ENCODE assay signal across 8 cellular contexts in the genomic region with DNA sequence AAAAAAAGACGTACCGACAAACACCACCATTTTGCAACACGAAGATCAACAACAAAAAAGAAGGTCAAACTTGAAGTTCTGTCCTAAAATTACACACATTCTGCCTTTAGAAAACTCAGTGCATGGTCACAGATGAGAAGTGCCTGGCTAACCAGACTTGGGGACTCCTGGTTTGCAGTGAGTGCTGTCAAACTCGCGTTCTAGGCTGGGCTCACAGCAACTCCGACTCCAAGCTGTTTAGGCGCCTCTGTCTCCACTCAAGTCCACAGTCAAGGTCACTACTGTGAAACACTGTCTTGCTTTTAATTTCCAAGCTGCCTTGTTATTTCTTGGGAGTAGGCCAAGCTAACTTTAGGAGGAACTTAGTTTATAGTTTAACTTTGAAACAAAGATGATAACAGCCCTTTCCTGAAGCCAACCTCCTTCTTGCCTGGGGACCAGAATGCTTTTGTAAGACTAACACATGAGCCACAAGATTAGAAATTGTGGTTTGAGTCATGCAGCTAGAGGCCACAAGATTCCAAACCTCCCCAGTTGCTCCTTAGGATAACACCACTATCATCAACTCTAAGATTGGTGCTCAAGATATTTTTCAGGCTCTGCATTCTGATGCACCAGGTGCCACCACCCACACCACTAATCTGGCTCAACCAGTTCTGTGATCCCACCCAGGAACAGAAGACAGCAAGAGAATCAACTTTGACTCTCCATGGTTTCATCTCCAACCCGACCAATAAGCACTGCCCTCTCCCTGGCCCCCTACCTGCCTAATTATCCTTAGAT. TPM values are rescaled to one million over a fixed set of nuclear protein-coding genes. Genes with fewer than 3 reads are reported as not detected.
DNase-seq lines count a peak whose midpoint lies in the region; ATAC-seq, FAIRE-seq and TF ChIP-seq lines count a peak whose summit lies in the region.

No MANE protein-coding gene starts in this region.

- H3K14ac ChIP-seq in IMR-90 (replicated peaks; ENCODE audit: low read depth, low read length), result no peak overlapping the region

- in situ Hi-C loops in IMR-90 (cut with MboI; ENCODE audit: low sequenced_read_pairs), result no loop called here
- in situ Hi-C loops in GM12878 (cut with MboI), result no loop called here

- POLR2A ChIA-PET in IMR-90 (lab: Charles Lee; ENCODE audit: unreplicated experiment) (no interaction called here), GM12878 (lab: Charles Lee) (no interaction called here)

- intact Hi-C loops in IMR-90 (cut with micrococcal nuclease), result loop anchor here (5.0 kb wide), 2 partner anchors 208 to 393 kb away; partner anchors contain the start of gene PDGFA
- intact Hi-C loops in GM12878 (cut with micrococcal nuclease; ENCODE audit: unreplicated experiment), result loop anchor here (2.0 kb wide), 1 partner anchor 123 kb away; no protein-coding TSS in a partner anchor

- H3K36me3 ChIP-seq in IMR-90 (ENCODE audit: control insufficient read depth, insufficient read depth, low read length) (peaks cover 11% of the 10 kb centered on the region), GM12878 (ENCODE audit: control insufficient read depth in 2 of 2, insufficient read depth in 2 of 2, low read length in 1 of 2) (no peaks in the 10 kb centered on the region; a peak in 2 of 4 replicates), muscle layer of colon (ENCODE audit: insufficient read depth, low read length) (peaks cover 9% of the 10 kb centered on the region)

- no peak overlapping the region; the same call in 1 of the 2 replicates for H2BK120ac ChIP-seq in IMR-90 (ENCODE audit: low read depth, low read length)

- peak overlapping the region; percentile 49 for H2AFZ ChIP-seq in IMR-90 (replicated peaks; ENCODE audit: low read length, poor library complexity)
- no peak overlapping the region for H2AFZ ChIP-seq in GM12878 (ENCODE audit: control insufficient read depth, low read depth, low read length)

- H3K9me1 ChIP-seq in IMR-90 (ENCODE audit: insufficient read depth, low read length), result peaks cover 2% of the 10 kb centered on the region; the same call in 1 of the 2 replicates

- no peak overlapping the region for H2BK20ac ChIP-seq in IMR-90 (ENCODE audit: low read depth, low read length)

- RAD21 ChIA-PET in GM12878 (lab: Charles Lee; ENCODE audit: unreplicated experiment), result no interaction called here

- ATAC-seq in IMR-90 (ENCODE audit: low read depth) (peak; percentile 30), GM12878 (no peak)

- H3K4ac ChIP-seq in IMR-90 (ENCODE audit: low read depth, low read length), result peak overlapping the region; percentile 27; the same call in 1 of the 2 replicates

- TF ChIP-seq POLR2A in IMR-90 (IDR thresholded peaks at IDR 0.05; ENCODE audit: low read depth, low read length), result no peak
- no peak for TF ChIP-seq POLR2A in GM12878 (IDR thresholded peaks at IDR 0.05; ENCODE audit: low read depth, low read length)

- H3K4me1 ChIP-seq in IMR-90 (ENCODE audit: control insufficient read depth, insufficient read depth, low read length) (peaks cover 17% of the 10 kb centered on the region), GM12878 (ENCODE audit: control insufficient read depth, insufficient read depth, low read length) (peaks cover 11% of the 10 kb centered on the region), muscle layer of colon (ENCODE audit: insufficient read depth, low read length) (peaks cover 16% of the 10 kb centered on the region)

- TF ChIP-seq CTCF in C4-2B (conservative IDR thresholded peaks at IDR 0.05) (no peak), IMR-90 (conservative IDR thresholded peaks at IDR 0.05; ENCODE audit: low read depth, low read length) (no peak), GM12878 (IDR thresholded peaks at IDR 0.05 in 2 of 3, conservative IDR thresholded peaks at IDR 0.05 in 1 of 3; ENCODE audit: control insufficient read depth in 2 of 3, extremely low read depth in 1 of 3, insufficient read depth in 1 of 3, low read depth in 3 of 3, low read length in 3 of 3) (no peak)

- no peak overlapping the region for H3K4me3 ChIP-seq in IMR-90 (ENCODE audit: insufficient read depth, low read depth, low read length)
- peak overlapping the region; percentile 91 for H3K4me3 ChIP-seq in GM12878
- H3K4me3 ChIP-seq in muscle layer of colon (ENCODE audit: low read depth in 1 of 2, low read length in 2 of 2), result peak overlapping the region; percentile 58 to 82

- no peak for TF ChIP-seq EP300 in GM12878 (IDR thresholded peaks at IDR 0.05; ENCODE audit: borderline replicate concordance in 1 of 2, control insufficient read depth in 1 of 2, low read depth in 2 of 2, low read length in 2 of 2)

- H3K18ac ChIP-seq in IMR-90 (ENCODE audit: low read depth, low read length), result no peak overlapping the region

- no peak overlapping the region for H4K91ac ChIP-seq in IMR-90 (ENCODE audit: insufficient read depth, low read depth, low read length)

- peak overlapping the region; percentile 90 for H2AK9ac ChIP-seq in IMR-90 (replicated peaks; ENCODE audit: low read depth, low read length, poor library complexity)

- no peak overlapping the region for H2BK15ac ChIP-seq in IMR-90 (ENCODE audit: low read depth, low read length)

- H3K9me3 ChIP-seq in IMR-90 (ENCODE audit: control insufficient read depth, insufficient read depth, low read length), result peaks cover under 1% of the 10 kb centered on the region; the same call in 1 of the 2 replicates
- H3K9me3 ChIP-seq in GM12878 (replicated peaks; ENCODE audit: control insufficient read depth, insufficient read depth, low read length), result peaks cover 5% of the 10 kb centered on the region
- H3K9me3 ChIP-seq in muscle layer of colon (ENCODE audit: low read length), result no peaks in the 10 kb centered on the region

- peak overlapping the region; percentile 68 to 97; a peak in 3 of 4 replicates for H4K8ac ChIP-seq in IMR-90 (ENCODE audit: low read depth in 2 of 2, low read length in 2 of 2)

- SMC1A ChIA-PET in GM12878 (lab: Charles Lee; ENCODE audit: uncharacterized antibody, unreplicated experiment), result interaction anchor here (1.5 kb wide), 1 partner anchor 11 kb away, joined by 4 read pairs; no protein-coding TSS in a partner anchor

- DNase-seq in IMR-90, result peak; percentile 86
- DNase-seq in GM12878 (ENCODE audit: low read depth, low spot score), result no peak
- no peak for DNase-seq in NCI-H2227 treated with DMSO at 0.1 percent for 48 hours (lab: John Stamatoyannopoulos, UW)
- no peak for DNase-seq in GOT3 (lab: John Stamatoyannopoulos, UW)
- DNase-seq in stimulated activated naive CD4-positive, alpha-beta T cell treated with Interleukin-2 at 50 U/mL for 16 hours (lab: John Stamatoyannopoulos, UW), result no peak
- DNase-seq in nucleus accumbens (lab: John Stamatoyannopoulos, UW), result no peak

- BruUV-seq in IMR-90 (replicated peaks; lab: Mats Ljungman, UMichigan) (no TSS peak), GM12878 (replicated peaks; lab: Mats Ljungman, UMichigan) (TSS peak; percentile 65)

- H3K4me2 ChIP-seq in IMR-90 (ENCODE audit: low read depth, low read length), result peak overlapping the region; percentile 62
- H3K4me2 ChIP-seq in GM12878 (ENCODE audit: control insufficient read depth, insufficient read depth), result peak overlapping the region; percentile 96

- FAIRE-seq in GM12878 (lab: Jason Lieb, UNC), result no peak

- 100% methylated on average over 2 of the region's 8 CpGs; no CpG with 5 or more reads in 1 of the 2 experiments for WGBS in IMR-90 (ENCODE audit: extremely low coverage in 2 of 2, insufficient read length in 1 of 2), 2 experiments
- WGBS in GM12878 (ENCODE audit: insufficient coverage, insufficient replicate concordance, low lambda C conversion rate, missing lambda C conversion rate), result 84% methylated on average over 8 of the region's 8 CpGs

- H2BK5ac ChIP-seq in IMR-90 (ENCODE audit: low read depth, low read length, poor library complexity, severe bottlenecking), result peak overlapping the region; percentile 12

- H3K23ac ChIP-seq in IMR-90 (ENCODE audit: low read depth, low read length), result no peak overlapping the region

- CTCF ChIA-PET in IMR-90 (lab: Yijun Ruan, JAX) (no interaction called here), GM12878 (lab: Yijun Ruan, JAX) (interaction anchor here (1.2 kb wide), 1 partner anchor 147 kb away, joined by 3 read pairs; no protein-coding TSS in a partner anchor)

- H3K27ac ChIP-seq in C4-2B (peak overlapping the region; percentile 98), IMR-90 (ENCODE audit: insufficient read depth, low read length) (no peak overlapping the region), GM12878 (ENCODE audit: control insufficient read depth, insufficient read depth) (peak overlapping the region; percentile 83), muscle layer of colon (ENCODE audit: low read depth, low read length) (no peak overlapping the region)

- no peak overlapping the region for H3K56ac ChIP-seq in IMR-90 (ENCODE audit: extremely low read depth, insufficient read depth, low read length)

- TF ChIP-seq RAD21 in IMR-90 (IDR thresholded peaks at IDR 0.05; ENCODE audit: low read length), result no peak
- TF ChIP-seq RAD21 in GM12878 (IDR thresholded peaks at IDR 0.05; ENCODE audit: insufficient read depth, low read depth, low read length), result no peak

- H3K9ac ChIP-seq in IMR-90 (ENCODE audit: low read depth, low read length), result no peak overlapping the region
- peak overlapping the region; percentile 95 for H3K9ac ChIP-seq in GM12878 (ENCODE audit: control insufficient read depth, insufficient read depth, low read length)
- peak overlapping the region; percentile 50 for H3K9ac ChIP-seq in muscle layer of colon (ENCODE audit: low read length)

- peak overlapping the region; percentile 68 for H4K5ac ChIP-seq in IMR-90 (ENCODE audit: low read depth, low read length)

- dilution Hi-C loops in IMR-90 (cut with HindIII; ENCODE audit: low sequenced_read_pairs, unreplicated experiment), result no loop called here

- H3K27me3 ChIP-seq in IMR-90 (ENCODE audit: control insufficient read depth, insufficient read depth, low read length) (no peaks in the 10 kb centered on the region), GM12878 (replicated peaks in 1 of 2; ENCODE audit: control insufficient read depth in 2 of 2, insufficient read depth in 2 of 2, low read length in 1 of 2) (no peaks in the 10 kb centered on the region), muscle layer of colon (ENCODE audit: control insufficient read depth in 1 of 2, insufficient read depth in 2 of 2, low read length in 2 of 2) (no peaks in the 10 kb centered on the region)

- H2AK5ac ChIP-seq in IMR-90 (ENCODE audit: low read depth, low read length), result no peak overlapping the region

- peaks cover 19 to 45% of the 10 kb centered on the region in 2 experiments for H3K79me1 ChIP-seq in IMR-90 (ENCODE audit: low read depth in 1 of 2, low read length in 2 of 2)

- H4K20me1 ChIP-seq in IMR-90 (ENCODE audit: insufficient read depth, low read length) (peaks cover 3% of the 10 kb centered on the region), GM12878 (ENCODE audit: control insufficient read depth, insufficient read depth) (no peaks in the 10 kb centered on the region)

- peaks cover 26% of the 10 kb centered on the region for H3K79me2 ChIP-seq in GM12878 (ENCODE audit: control insufficient read depth, insufficient read depth, low read length)

RNA-seq across cellular contexts. Expression of gene DNAAF5, which starts 1.1 kb away (rescaled TPM):
- total RNA-seq in IMR-90 (2012; rRNA removed) (12.4 and 13.9 TPM in 2 replicates), GM12878 (2014; rRNA removed) (28.3 and 30.0 TPM in 2 replicates), GM12878 (2014; rRNA removed; fragmentation: Illumina TruSeq; extraction: Trizol) (7.0 and 7.5 TPM in 2 replicates), GM12878 (2021) (35.6 and 38.3 TPM in 2 replicates)
- polyA plus RNA-seq in IMR-90 (2012; rRNA removed) (32.6 and 36.1 TPM in 2 replicates), GM12878 (2011; rRNA removed) (5.0 and 10.6 TPM in 2 replicates), GM12878 (2014; fragmentation: Illumina TruSeq; extraction: Trizol) (7.2 and 10.1 TPM in 2 replicates), GM12878 (2014; fragmentation: Nextera tagmentation; extraction: Ambion mirVana) (1 to 10 TPM; 1.8 to 5.3 TPM), GM12878 (2014; rRNA removed) (21.0 and 28.7 TPM in 2 replicates), GM12878 (2016; fragmentation: Nextera tagmentation; extraction: Ambion mirVana) (1 to 10 TPM; 6.9 to 8.2 TPM)
- polyA plus RNA-seq in IMR-90 (2012; cell fraction: cytosol; rRNA removed), result 31.6 and 49.2 TPM in 2 replicates
- polyA plus RNA-seq in IMR-90 (2012; cell fraction: nucleus; rRNA removed; ENCODE audit: low replicate concordance), result 25.7 and 57.6 TPM in 2 replicates
- total RNA-seq in GM12878 (2013; cell fraction: nucleolus; rRNA removed), result 37.2 and 37.4 TPM in 2 replicates
- 10.0 TPM for polyA plus RNA-seq in GM12878 (2011; ENCODE audit: low read depth)
- polyA plus RNA-seq in GM12878 (2011; cell fraction: cytosol; rRNA removed), result 18.5 and 20.1 TPM in 2 replicates
- 33.6 and 49.8 TPM in 2 replicates for polyA plus RNA-seq in GM12878 (2011; cell fraction: nucleus; rRNA removed)
- 13.9 and 20.0 TPM in 2 replicates for polyA plus RNA-seq in GM12878 (2012)
- 13.0 and 28.4 TPM in 2 replicates for polyA minus RNA-seq in GM12878 (2011; rRNA and poly(A)+ RNA removed)
- polyA minus RNA-seq in GM12878 (2011; cell fraction: cytosol; rRNA and poly(A)+ RNA removed), result 23.8 and 24.5 TPM in 2 replicates
- 10.9 and 18.8 TPM in 2 replicates for polyA minus RNA-seq in GM12878 (2011; cell fraction: nucleus; rRNA and poly(A)+ RNA removed)

RNA-seq across cellular contexts. Expression of gene PRKAR1B, which starts 1.7 kb away (rescaled TPM):
- total RNA-seq in IMR-90 (2012; rRNA removed), result 14.7 and 15.2 TPM in 2 replicates
- 19.8 and 20.2 TPM in 2 replicates for polyA plus RNA-seq in IMR-90 (2012; rRNA removed)
- 12.5 and 20.6 TPM in 2 replicates for polyA plus RNA-seq in IMR-90 (2012; cell fraction: cytosol; rRNA removed)
- 21.9 and 29.1 TPM in 2 replicates for polyA plus RNA-seq in IMR-90 (2012; cell fraction: nucleus; rRNA removed; ENCODE audit: low replicate concordance)
- total RNA-seq in GM12878 (2013; cell fraction: nucleolus; rRNA removed), result 13.5 and 21.0 TPM in 2 replicates
- total RNA-seq in GM12878 (2014; rRNA removed), result 22.2 and 22.3 TPM in 2 replicates
- total RNA-seq in GM12878 (2014; rRNA removed; fragmentation: Illumina TruSeq; extraction: Trizol), result 11.4 and 15.5 TPM in 2 replicates
- 31.8 and 41.2 TPM in 2 replicates for total RNA-seq in GM12878 (2021)
- 4.8 TPM for polyA plus RNA-seq in GM12878 (2011; ENCODE audit: low read depth)
- polyA plus RNA-seq in GM12878 (2011; rRNA removed), result 11.9 and 16.3 TPM in 2 replicates
- 21.8 and 29.6 TPM in 2 replicates for polyA plus RNA-seq in GM12878 (2011; cell fraction: cytosol; rRNA removed)
- 14.7 and 22.0 TPM in 2 replicates for polyA plus RNA-seq in GM12878 (2011; cell fraction: nucleus; rRNA removed)
- 16.4 and 19.8 TPM in 2 replicates for polyA plus RNA-seq in GM12878 (2012)
- polyA plus RNA-seq in GM12878 (2014; fragmentation: Illumina TruSeq; extraction: Trizol), result 4.1 and 11.6 TPM in 2 replicates
- polyA plus RNA-seq in GM12878 (2014; fragmentation: Nextera tagmentation; extraction: Ambion mirVana), result 1 to 10 TPM; 1.4 to 3.9 TPM
- 29.1 and 30.9 TPM in 2 replicates for polyA plus RNA-seq in GM12878 (2014; rRNA removed)
- polyA plus RNA-seq in GM12878 (2016; fragmentation: Nextera tagmentation; extraction: Ambion mirVana), result 10 to 100 TPM; 44.9 to 45.6 TPM
- 31.2 and 36.1 TPM in 2 replicates for polyA minus RNA-seq in GM12878 (2011; rRNA and poly(A)+ RNA removed)
- polyA minus RNA-seq in GM12878 (2011; cell fraction: cytosol; rRNA and poly(A)+ RNA removed), result 9.5 and 15.7 TPM in 2 replicates
- 8.7 and 24.2 TPM in 2 replicates for polyA minus RNA-seq in GM12878 (2011; cell fraction: nucleus; rRNA and poly(A)+ RNA removed)

Comparison
In these comparisons a context has a peak if more than half of its experiments do, and no peak if none do; other contexts are left out.
1. H3K27ac ChIP-seq: peak in C4-2B (single experiment) and GM12878 (single experiment); none in IMR-90 (single experiment) and muscle layer of colon (single experiment).